ENCODE assay signal across 8 cellular contexts in genomic region chr16:81778861-81779539, GRCh38. TPM values are rescaled to one million over a fixed set of nuclear protein-coding genes. Genes with fewer than 3 reads are reported as not detected.
DNase-seq lines count a peak whose midpoint lies in the region; ATAC-seq and TF ChIP-seq lines count a peak whose summit lies in the region.

Gene PLCG2, plus strand, starts transcription at chr16:81779291. Its CDS starts 6,699 bp downstream, at chr16:81785990.

- H4K20me1 ChIP-seq in SK-N-SH (ENCODE audit: insufficient read depth) = no peaks in the 10 kb centered on the region

- H3K4me1 Mint-ChIP-seq in Calu3 (ENCODE audit: low read depth, unreplicated experiment) = peaks cover 2% of the 10 kb centered on the region
- peaks cover 13% of the 10 kb centered on the region for H3K4me1 Mint-ChIP-seq in activated naive CD4-positive, alpha-beta T cell treated with anti-CD3 and anti-CD28 coated beads, Interleukin-2, amount 50 U/mL, for 24 hours

- no peaks in the 10 kb centered on the region for H3F3A ChIP-seq in SK-N-SH (replicated peaks; ENCODE audit: insufficient read depth)

- H3K4me3 Mint-ChIP-seq in Calu3 (ENCODE audit: low read depth, unreplicated experiment) = peak within 1 kb of the TSS; percentile 72
- peak within 1 kb of the TSS; percentile 83 for H3K4me3 Mint-ChIP-seq in activated naive CD4-positive, alpha-beta T cell treated with anti-CD3 and anti-CD28 coated beads, Interleukin-2, amount 50 U/mL, for 24 hours

- H2AFZ ChIP-seq in SK-N-SH (ENCODE audit: low read depth) = no peak within 1 kb of the TSS

- H3K36me3 ChIP-seq in SK-N-SH (replicated peaks in 1 of 2; ENCODE audit: control insufficient read depth in 1 of 2, insufficient read depth in 2 of 2, low read length in 1 of 2) = no peaks in the 10 kb centered on the region
- H3K36me3 ChIP-seq in left ventricle myocardium inferior = no peaks in the 10 kb centered on the region

- no peak for TF ChIP-seq RAD21 in SK-N-SH (IDR thresholded peaks at IDR 0.05; ENCODE audit: low read length)

- peak within 1 kb of the TSS; percentile 38 for H3K27ac Mint-ChIP-seq in Calu3 (ENCODE audit: unreplicated experiment)
- no peak within 1 kb of the TSS for H3K27ac Mint-ChIP-seq in activated naive CD4-positive, alpha-beta T cell treated with anti-CD3 and anti-CD28 coated beads, Interleukin-2, amount 50 U/mL, for 24 hours

- intact Hi-C loops in Calu3 (cut with micrococcal nuclease; ENCODE audit: unreplicated experiment) (no loop called here), left ventricle myocardium inferior (cut with micrococcal nuclease) (no loop called here)

- H3K9me2 ChIP-seq in SK-N-SH = no peaks in the 10 kb centered on the region

- H3K27me3 ChIP-seq in SK-N-SH (ENCODE audit: insufficient read depth) (peaks cover 25% of the 10 kb centered on the region), left ventricle myocardium inferior (ENCODE audit: low read depth) (peaks cover 22% of the 10 kb centered on the region)

- POLR2A ChIA-PET in SK-N-SH (lab: Yijun Ruan, JAX) = interaction anchor here (0.6 kb wide), 1 partner anchor 484 kb away, joined by 3 read pairs; no protein-coding TSS in a partner anchor

- H3K27ac ChIP-seq in SK-N-SH (ENCODE audit: low read depth in 2 of 2, low read length in 1 of 2) (no peak within 1 kb of the TSS), left ventricle myocardium inferior (replicated peaks) (peak within 1 kb of the TSS; percentile 70)

- peaks cover 100% of the 10 kb centered on the region for H3K27me3 Mint-ChIP-seq in Calu3 (ENCODE audit: unreplicated experiment)
- peaks cover 29% of the 10 kb centered on the region for H3K27me3 Mint-ChIP-seq in activated naive CD4-positive, alpha-beta T cell treated with anti-CD3 and anti-CD28 coated beads, Interleukin-2, amount 50 U/mL, for 24 hours

- DNase-seq in Calu3 = peak; percentile 91
- DNase-seq in SK-N-SH = peak; percentile 75
- peak; percentile 76 for DNase-seq in left ventricle myocardium inferior
- DNase-seq in retinal pigment epithelial cell (ENCODE audit: low read depth) = no peak
- no peak for DNase-seq in NCI-H2107 (lab: John Stamatoyannopoulos, UW)

- no TSS peak for BruUV-seq in Calu3 (replicated peaks; lab: Mats Ljungman, UMichigan)

- peak within 1 kb of the TSS in 1 of 2 experiments; percentile 33; a peak in 2 of 4 replicates for H3K4me3 ChIP-seq in SK-N-SH (ENCODE audit: low read depth in 2 of 2, low read length in 1 of 2)
- peak within 1 kb of the TSS; percentile 81 for H3K4me3 ChIP-seq in left ventricle myocardium inferior
- H3K4me3 ChIP-seq in retinal pigment epithelial cell (ENCODE audit: low read length) = peak within 1 kb of the TSS; percentile 50

- TF ChIP-seq CTCF in Calu3 (IDR thresholded peaks at IDR 0.05; ENCODE audit: unreplicated experiment) = no peak
- no peak for TF ChIP-seq CTCF in SK-N-SH (IDR thresholded peaks at IDR 0.05)
- no peak for TF ChIP-seq CTCF in left ventricle myocardium inferior (IDR thresholded peaks at IDR 0.05; ENCODE audit: borderline replicate concordance)
- no peak for TF ChIP-seq CTCF in retinal pigment epithelial cell (conservative IDR thresholded peaks at IDR 0.05; ENCODE audit: low read depth, low read length)

- TF ChIP-seq EP300 in SK-N-SH (IDR thresholded peaks at IDR 0.05; ENCODE audit: borderline replicate concordance in 1 of 2, low read depth in 1 of 2, low read length in 1 of 2) = no peak

- peaks cover 19% of the 10 kb centered on the region for H3K36me3 Mint-ChIP-seq in Calu3 (ENCODE audit: insufficient read depth, unreplicated experiment)
- H3K36me3 Mint-ChIP-seq in activated naive CD4-positive, alpha-beta T cell treated with anti-CD3 and anti-CD28 coated beads, Interleukin-2, amount 50 U/mL, for 24 hours = no peaks in the 10 kb centered on the region

- no peak within 1 kb of the TSS for H3K4me2 ChIP-seq in SK-N-SH

- ATAC-seq in GM19463 (IDR thresholded peaks at IDR 0.05; ENCODE audit: unreplicated experiment) = peak; percentile 84
- peak; percentile 61 for ATAC-seq in HG03558 (IDR thresholded peaks at IDR 0.05; ENCODE audit: extremely low read depth, unreplicated experiment)

- no peaks in the 10 kb centered on the region for H3K9me3 Mint-ChIP-seq in Calu3 (ENCODE audit: low read depth, unreplicated experiment)
- H3K9me3 Mint-ChIP-seq in activated naive CD4-positive, alpha-beta T cell treated with anti-CD3 and anti-CD28 coated beads, Interleukin-2, amount 50 U/mL, for 24 hours = no peaks in the 10 kb centered on the region

- no peaks in the 10 kb centered on the region for H3K79me2 ChIP-seq in SK-N-SH (ENCODE audit: insufficient read depth)

- no peak within 1 kb of the TSS for H3K9ac ChIP-seq in SK-N-SH

- CTCF ChIA-PET in Calu3 (lab: Charles Lee) (interaction anchor here (1.2 kb wide), 1 partner anchor 30 kb away, joined by 3 read pairs; no protein-coding TSS in a partner anchor), SK-N-SH (lab: Yijun Ruan, JAX) (no interaction called here)

- H3K9me3 ChIP-seq in SK-N-SH (no peaks in the 10 kb centered on the region), left ventricle myocardium inferior (replicated peaks) (no peaks in the 10 kb centered on the region)

- 5% methylated on average over 8 of the region's 78 CpGs for WGBS in SK-N-SH (ENCODE audit: low lambda C conversion rate)

- no peaks in the 10 kb centered on the region; a peak in 1 of 4 replicates for H3K4me1 ChIP-seq in SK-N-SH (ENCODE audit: control insufficient read depth in 1 of 2, insufficient read depth in 2 of 2, low read depth in 1 of 2, low read length in 1 of 2)
- peaks cover 31% of the 10 kb centered on the region for H3K4me1 ChIP-seq in left ventricle myocardium inferior

TF ChIP-seq in SK-N-SH, 30 proteins besides CTCF, POLR2A, EP300 and RAD21:
- TF ChIP-seq GABPA (IDR thresholded peaks at IDR 0.05; ENCODE audit: low read depth) = no peak
- peak; percentile 62; the same call in 1 of the 2 replicates for TF ChIP-seq USF1 (IDR thresholded peaks at IDR 0.05; ENCODE audit: borderline replicate concordance, low read depth)

RNA-seq across cellular contexts. Expression of gene PLCG2, which starts in this region (rescaled TPM):
- total RNA-seq in Calu3 (2022) (3.4 and 13.7 TPM in 2 replicates), left ventricle myocardium inferior (5.6 TPM)
- polyA plus RNA-seq in SK-N-SH (2012; rRNA removed) = 0.08 and 0.23 TPM in 2 replicates
- polyA plus RNA-seq in SK-N-SH (2012; cell fraction: cytosol; rRNA removed) = 0.14 and 0.26 TPM in 2 replicates
- 0.27 and 0.51 TPM in 2 replicates for polyA plus RNA-seq in SK-N-SH (2012; cell fraction: nucleus; rRNA removed)

Comparison
In these comparisons a context has a peak if more than half of its experiments do, and no peak if none do; other contexts are left out.
1. Peak in DNase-seq in SK-N-SH; RNA of the gene not detected or under 1 TPM.
2. DNase-seq: peak in Calu3 (single experiment) and left ventricle myocardium inferior (single experiment); none in retinal pigment epithelial cell (single experiment) and NCI-H2107 (single experiment).